ENCODE assay signal across 1 cellular context in genomic region chr19:55301459-55302331, GRCh38.
TF ChIP-seq lines count a peak whose summit lies in the region.

No MANE protein-coding gene starts in this region.

TF ChIP-seq in H1, 55 proteins besides CTCF, POLR2A, EP300 and RAD21:
- TF ChIP-seq MAX (IDR thresholded peaks at IDR 0.05) (peak; percentile 57), CREB1 (IDR thresholded peaks at IDR 0.05) (0 out of 2 replicates have a peak, but pooled peaks have one; percentile 53), BACH1 (IDR thresholded peaks at IDR 0.05; ENCODE audit: low read length) (no peak), BRCA1 (IDR thresholded peaks at IDR 0.05; ENCODE audit: low read depth, low read length) (no peak), CBX8 (IDR thresholded peaks at IDR 0.05; ENCODE audit: borderline replicate concordance, low read depth, low read length) (no peak), POU5F1 (IDR thresholded peaks at IDR 0.05; ENCODE audit: low read depth, low read length) (no peak), MAFK (IDR thresholded peaks at IDR 0.05; ENCODE audit: low read depth, low read length) (no peak), JUND (IDR thresholded peaks at IDR 0.05; ENCODE audit: low read length) (peak; percentile 46; the same call in 1 of the 2 replicates), POLR2AphosphoS5 (IDR thresholded peaks at IDR 0.05; ENCODE audit: low read depth, low read length) (peak; percentile 48; the same call in 1 of the 2 replicates), SIN3A (conservative IDR thresholded peaks at IDR 0.05 in 1 of 2, IDR thresholded peaks at IDR 0.05 in 1 of 2; ENCODE audit: low read depth in 1 of 2, low read length in 2 of 2) (0 out of 4 replicates have a peak, but pooled peaks have one; percentile 41 to 50), NRF1 (IDR thresholded peaks at IDR 0.05; ENCODE audit: low read depth, low read length) (peak; percentile 85), KDM5A (IDR thresholded peaks at IDR 0.05; ENCODE audit: low read length) (no peak)
TF ChIP-seq in H1: peak in this region for 6.
